7 cellular contexts compared by ENCODE assay signal in genomic region chr1:99969729-99970591, GRCh38. TPM values are rescaled to one million over a fixed set of nuclear protein-coding genes. Genes with fewer than 3 reads are reported as not detected.
DNase-seq lines count a peak whose midpoint lies in the region; ATAC-seq, FAIRE-seq and TF ChIP-seq lines count a peak whose summit lies in the region.

SLC35A3 (plus strand) TSS chr1:99969996; CDS start chr1:99993555, 23,559 bp downstream.

- peak within 1 kb of the TSS; percentile 60 for H3K27ac ChIP-seq in astrocyte (ENCODE audit: low read depth, low read length)

- H3K36me3 Mint-ChIP-seq in T-helper 2 cell treated with Interferon-gamma antibody and Interleukin-4, amounts not matched to agents 5 μg/mL and 100 μg/mL, for 36 hours (ENCODE audit: low read depth) = peaks cover 2% of the 10 kb centered on the region
- H3K36me3 Mint-ChIP-seq in astrocyte (ENCODE audit: low read depth, unreplicated experiment) = no peaks in the 10 kb centered on the region

- H3K4me1 Mint-ChIP-seq in T-helper 2 cell treated with Interferon-gamma antibody and Interleukin-4, amounts not matched to agents 5 μg/mL and 100 μg/mL, for 36 hours (ENCODE audit: low read depth) = peaks cover 16% of the 10 kb centered on the region
- peaks cover 2% of the 10 kb centered on the region for H3K4me1 Mint-ChIP-seq in astrocyte (ENCODE audit: low read depth, unreplicated experiment)

- no peak for FAIRE-seq in astrocyte (lab: Jason Lieb, UNC)

- H3K9ac ChIP-seq in astrocyte (ENCODE audit: low read length) = peak within 1 kb of the TSS; percentile 87

- peak within 1 kb of the TSS; percentile 94 for H3K4me2 ChIP-seq in astrocyte (ENCODE audit: low read length)

- H3K9me3 Mint-ChIP-seq in T-helper 2 cell treated with Interferon-gamma antibody and Interleukin-4, amounts not matched to agents 5 μg/mL and 100 μg/mL, for 36 hours = no peaks in the 10 kb centered on the region
- no peaks in the 10 kb centered on the region for H3K9me3 Mint-ChIP-seq in astrocyte (ENCODE audit: unreplicated experiment)

- TF ChIP-seq CTCF in GM13977 (IDR thresholded peaks at IDR 0.05; ENCODE audit: extremely low read depth, insufficient read depth, missing control alignments) = no peak
- TF ChIP-seq CTCF in astrocyte (IDR thresholded peaks at IDR 0.05; ENCODE audit: insufficient read depth, low read depth, low read length) = no peak
- no peak for TF ChIP-seq CTCF in retinal pigment epithelial cell (conservative IDR thresholded peaks at IDR 0.05; ENCODE audit: low read depth, low read length)

- H3K27me3 ChIP-seq in astrocyte (ENCODE audit: insufficient read depth, low read length) = no peaks in the 10 kb centered on the region

- H3K27ac Mint-ChIP-seq in T-helper 2 cell treated with Interferon-gamma antibody and Interleukin-4, amounts not matched to agents 5 μg/mL and 100 μg/mL, for 36 hours = peak within 1 kb of the TSS; percentile 96
- H3K27ac Mint-ChIP-seq in astrocyte (ENCODE audit: unreplicated experiment) = peak within 1 kb of the TSS; percentile 96

- H3K4me3 Mint-ChIP-seq in T-helper 2 cell treated with Interferon-gamma antibody and Interleukin-4, amounts not matched to agents 5 μg/mL and 100 μg/mL, for 36 hours = peak within 1 kb of the TSS; percentile 97
- peak within 1 kb of the TSS; percentile 100 for H3K4me3 Mint-ChIP-seq in astrocyte (ENCODE audit: unreplicated experiment)

- no peaks in the 10 kb centered on the region for H3K4me1 ChIP-seq in astrocyte (ENCODE audit: insufficient read depth, low read length)

- in situ Hi-C loops in GM13977 (cut with MboI; ENCODE audit: low pct_unique_long_range_greater_than_20kb, low sequenced_read_pairs, unreplicated experiment) = no loop called here

- ATAC-seq in HG02759 (IDR thresholded peaks at IDR 0.05; ENCODE audit: unreplicated experiment) = peak; percentile 93

- H3K9me3 ChIP-seq in astrocyte (ENCODE audit: insufficient read depth, low read depth, low read length) = no peaks in the 10 kb centered on the region

- H3K4me3 ChIP-seq in astrocyte (ENCODE audit: insufficient read depth, low read depth, low read length) = peak within 1 kb of the TSS; percentile 86
- peak within 1 kb of the TSS; percentile 89 for H3K4me3 ChIP-seq in retinal pigment epithelial cell (ENCODE audit: low read length)

- H3K36me3 ChIP-seq in astrocyte (ENCODE audit: insufficient read depth, low read length) = no peaks in the 10 kb centered on the region

- H2AFZ ChIP-seq in astrocyte (ENCODE audit: low read depth, low read length) = peak within 1 kb of the TSS; percentile 99

- no peaks in the 10 kb centered on the region for H3K27me3 Mint-ChIP-seq in T-helper 2 cell treated with Interferon-gamma antibody and Interleukin-4, amounts not matched to agents 5 μg/mL and 100 μg/mL, for 36 hours (ENCODE audit: low read depth)
- no peaks in the 10 kb centered on the region for H3K27me3 Mint-ChIP-seq in astrocyte (ENCODE audit: low read depth, unreplicated experiment)

- peak; percentile 90 for DNase-seq in GM13977 (ENCODE audit: low spot score)
- DNase-seq in NCI-H128 (lab: John Stamatoyannopoulos, UW; ENCODE audit: unreplicated experiment) = peak; percentile 69
- DNase-seq in T-helper 2 cell treated with Interferon-gamma antibody and Interleukin-4, amounts not matched to agents 5 μg/mL and 100 μg/mL, for 36 hours (ENCODE audit: low spot score) = peak; percentile 79
- DNase-seq in astrocyte (ENCODE audit: low read depth) = peak; percentile 63
- peak; percentile 48 to 77 for DNase-seq in hippocampal formation (lab: John Stamatoyannopoulos, UW)
- no peak for DNase-seq in retinal pigment epithelial cell (ENCODE audit: low read depth)

- peaks cover 37% of the 10 kb centered on the region for H3K79me2 ChIP-seq in astrocyte (ENCODE audit: insufficient read depth, low read length)

- H4K20me1 ChIP-seq in astrocyte (ENCODE audit: insufficient read depth, low read length) = no peaks in the 10 kb centered on the region

RNA-seq across cellular contexts. Expression of gene SLC35A3, which starts in this region (rescaled TPM):
- total RNA-seq in astrocyte = 16.6 and 20.5 TPM in 2 replicates
